ENCODE assay signal across 1 cellular context in the genomic region with DNA sequence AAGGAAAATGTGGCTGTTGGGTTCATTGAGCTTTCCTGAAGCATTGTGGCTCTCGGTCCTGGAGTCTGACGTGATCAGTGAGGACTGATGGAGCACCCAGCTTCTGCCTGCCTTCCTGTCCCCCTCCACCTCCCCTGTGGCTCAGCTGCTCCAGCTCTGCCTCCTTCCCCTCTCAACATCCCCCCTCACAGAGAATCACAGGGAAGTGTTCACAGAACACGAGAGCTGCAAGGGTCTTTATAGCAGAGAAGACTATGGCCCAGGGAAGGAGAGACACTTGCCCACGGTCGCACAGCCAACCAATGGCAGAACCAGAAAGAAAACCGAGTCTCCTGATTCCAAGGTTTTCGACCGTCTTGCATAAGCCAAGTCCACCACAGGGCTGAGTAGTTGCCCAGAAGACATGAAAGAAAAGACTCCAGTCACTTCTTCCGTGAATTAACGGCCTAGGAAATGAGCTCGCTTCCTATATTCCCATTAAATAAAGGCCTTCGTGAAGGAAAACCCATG.
A peak's percentile ranks its signal among the peaks of the same experiment; 100 is the strongest.
TF ChIP-seq lines count a peak whose summit lies in the region.

No MANE protein-coding gene starts in this region.

TF ChIP-seq in HepG2, 621 proteins besides CTCF, POLR2A, EP300 and RAD21:
- TF ChIP-seq NFRKB (IDR thresholded peaks at IDR 0.05), result no peak
- TF ChIP-seq ZNF768 (CRISPR knock-in tag; IDR thresholded peaks at IDR 0.05), result 0 out of 2 replicates have a peak, but pooled peaks have one; percentile 21
